ENCODE assay signal across 9 cellular contexts in the genomic region with DNA sequence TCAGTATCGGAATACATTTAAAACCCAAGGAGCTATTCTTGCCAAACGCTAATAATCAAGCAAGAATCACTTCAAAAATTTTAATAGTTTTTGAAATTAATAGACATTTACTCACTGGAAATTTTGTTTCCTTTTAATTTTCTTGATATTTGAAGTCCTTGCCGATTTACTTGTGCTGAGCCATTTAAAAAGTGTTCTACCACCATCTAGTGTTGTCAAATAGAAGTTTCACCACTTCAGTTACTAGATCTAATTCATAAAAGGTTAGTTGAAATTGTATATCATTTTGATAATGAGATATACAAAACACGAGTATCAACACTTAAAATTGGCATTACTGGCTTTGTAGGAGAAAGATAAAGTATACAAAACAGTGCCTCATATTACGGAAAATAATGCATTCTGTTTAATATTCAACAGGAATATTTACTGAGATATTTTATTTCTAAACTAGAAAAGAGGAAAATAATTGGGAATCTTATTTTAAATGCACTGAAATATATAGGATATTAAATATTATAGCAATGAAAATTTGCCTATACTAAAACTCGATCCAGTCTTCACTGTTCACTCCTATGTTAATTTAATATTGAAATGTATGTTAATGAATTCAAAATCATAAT.
DNase-seq lines count a peak whose midpoint lies in the region; ATAC-seq and TF ChIP-seq lines count a peak whose summit lies in the region.
"Had no signal": no experiment of that assay in that cellular context is flagged by ENCODE, and none has a peak within 500 bp of the region (broad histone marks: within the 10 kb centered on the region; RNA-seq: fewer than 3 reads in every experiment).

No MANE protein-coding gene starts in this region.

- H3K36me3 ChIP-seq in DOHH2 (ENCODE audit: control insufficient read depth, low read length), result no peaks in the 10 kb centered on the region
- no peaks in the 10 kb centered on the region for H3K36me3 ChIP-seq in mesendoderm (ENCODE audit: control insufficient read depth, insufficient read depth, low read length)

- POLR2A ChIA-PET in MCF 10A (lab: Yijun Ruan, JAX), result interaction anchor here (0.6 kb wide), 1 partner anchor 24 kb away, joined by 3 read pairs; no protein-coding TSS in a partner anchor

- no peaks in the 10 kb centered on the region for H3K4me1 ChIP-seq in DOHH2 (ENCODE audit: control insufficient read depth, low read length)
- no peaks in the 10 kb centered on the region for H3K4me1 ChIP-seq in mesendoderm (ENCODE audit: control insufficient read depth, low read depth, low read length)

- H3K18ac ChIP-seq in mesendoderm (ENCODE audit: low read length), result no peak overlapping the region

- H2AK5ac ChIP-seq in mesendoderm (ENCODE audit: low read length), result no peak overlapping the region

- no peak overlapping the region for H4K8ac ChIP-seq in mesendoderm (ENCODE audit: low read depth, low read length)

- peaks cover 80% of the 10 kb centered on the region for H3K27me3 Mint-ChIP-seq in MCF 10A (ENCODE audit: insufficient read depth, unreplicated experiment)
- H3K27me3 Mint-ChIP-seq in activated CD8-positive, alpha-beta memory T cell treated with anti-CD3 and anti-CD28 coated beads, Interleukin-2, amount 10 ng/mL, durations not matched to agents 7 days and 5 days, result no peaks in the 10 kb centered on the region

- no peak overlapping the region for H3K9ac ChIP-seq in mesendoderm (ENCODE audit: low read length)

- H3K27ac Mint-ChIP-seq in MCF 10A (ENCODE audit: low read depth, unreplicated experiment), result no peak overlapping the region
- no peak overlapping the region for H3K27ac Mint-ChIP-seq in activated CD8-positive, alpha-beta memory T cell treated with anti-CD3 and anti-CD28 coated beads, Interleukin-2, amount 10 ng/mL, durations not matched to agents 7 days and 5 days

- H3K4me3 ChIP-seq in DOHH2 (ENCODE audit: low read length) (no peak overlapping the region), mesendoderm (ENCODE audit: low read length) (no peak overlapping the region)
- H3K4me3 ChIP-seq: lung had no signal

- DNase-seq in NCI-H1417 treated with DMSO at 0.1 percent for 48 hours (lab: John Stamatoyannopoulos, UW), result peak; percentile 28
- DNase-seq in MCF 10A (ENCODE audit: unreplicated experiment), result peak; percentile 17
- DNase-seq in mesendoderm, result peak; percentile 41
- no peak for DNase-seq in activated CD8-positive, alpha-beta memory T cell treated with anti-CD3 and anti-CD28 coated beads, Interleukin-2, amount 10 ng/mL, durations not matched to agents 7 days and 5 days
- DNase-seq in activated T-cell treated with anti-CD3 and anti-CD28 coated beads for 4 hours, result no peak
- no peak for DNase-seq in NCI-H774 (lab: John Stamatoyannopoulos, UW)

- no peaks in the 10 kb centered on the region for H3K79me1 ChIP-seq in mesendoderm (ENCODE audit: low read length)

- H3K79me2 ChIP-seq in DOHH2 (ENCODE audit: control insufficient read depth, low read length), result no peaks in the 10 kb centered on the region
- H3K79me2 ChIP-seq in mesendoderm (ENCODE audit: control insufficient read depth, insufficient read depth, low read length), result no peaks in the 10 kb centered on the region

- H4K20me1 ChIP-seq in DOHH2 (ENCODE audit: control insufficient read depth, insufficient read depth, low read depth, low read length), result no peaks in the 10 kb centered on the region

- BruUV-seq in MCF 10A (replicated peaks; lab: Mats Ljungman, UMichigan), result no TSS peak

- H3K9me3 Mint-ChIP-seq in MCF 10A (ENCODE audit: unreplicated experiment), result no peaks in the 10 kb centered on the region
- peaks cover 3% of the 10 kb centered on the region for H3K9me3 Mint-ChIP-seq in activated CD8-positive, alpha-beta memory T cell treated with anti-CD3 and anti-CD28 coated beads, Interleukin-2, amount 10 ng/mL, durations not matched to agents 7 days and 5 days (ENCODE audit: low read depth)

- no peak overlapping the region for H3K4me2 ChIP-seq in DOHH2 (ENCODE audit: low read length)
- H3K4me2 ChIP-seq in mesendoderm (ENCODE audit: low read length), result no peak overlapping the region

- no peaks in the 10 kb centered on the region for H3K4me1 Mint-ChIP-seq in MCF 10A (ENCODE audit: insufficient read depth, unreplicated experiment)
- H3K4me1 Mint-ChIP-seq in activated CD8-positive, alpha-beta memory T cell treated with anti-CD3 and anti-CD28 coated beads, Interleukin-2, amount 10 ng/mL, durations not matched to agents 7 days and 5 days, result no peaks in the 10 kb centered on the region

- H2BK5ac ChIP-seq in mesendoderm (ENCODE audit: low read length), result no peak overlapping the region

- H3K9me3 ChIP-seq in DOHH2 (ENCODE audit: control insufficient read depth, insufficient read depth, low read length), result no peaks in the 10 kb centered on the region

- H3F3A ChIP-seq in DOHH2 (ENCODE audit: control insufficient read depth, insufficient read depth), result no peaks in the 10 kb centered on the region

- no peaks in the 10 kb centered on the region for H3K36me3 Mint-ChIP-seq in MCF 10A (ENCODE audit: insufficient read depth, unreplicated experiment)
- no peaks in the 10 kb centered on the region for H3K36me3 Mint-ChIP-seq in activated CD8-positive, alpha-beta memory T cell treated with anti-CD3 and anti-CD28 coated beads, Interleukin-2, amount 10 ng/mL, durations not matched to agents 7 days and 5 days

- TF ChIP-seq CTCF in DOHH2 (IDR thresholded peaks at IDR 0.05; ENCODE audit: low read depth, low read length, poor library complexity, severe bottlenecking), result peak; percentile 50
- peak; percentile 40 for TF ChIP-seq CTCF in MCF 10A (IDR thresholded peaks at IDR 0.05; ENCODE audit: unreplicated experiment)

- H4K5ac ChIP-seq in mesendoderm (ENCODE audit: low read length), result no peak overlapping the region

- intact Hi-C loops in MCF 10A (cut with micrococcal nuclease), result loop anchor here (1.0 to 10.0 kb wide), 3 partner anchors 811 to 1917 kb away; no protein-coding TSS in a partner anchor

- H2BK15ac ChIP-seq in mesendoderm (replicated peaks; ENCODE audit: low read depth), result no peak overlapping the region

- no peak overlapping the region for H3K23ac ChIP-seq in mesendoderm (ENCODE audit: low read length)

- H3K9me2 ChIP-seq in DOHH2 (replicated peaks; ENCODE audit: control insufficient read depth, low read length), result no peaks in the 10 kb centered on the region

- H3K4me3 Mint-ChIP-seq in MCF 10A (ENCODE audit: unreplicated experiment), result no peak overlapping the region
- H3K4me3 Mint-ChIP-seq in activated CD8-positive, alpha-beta memory T cell treated with anti-CD3 and anti-CD28 coated beads, Interleukin-2, amount 10 ng/mL, durations not matched to agents 7 days and 5 days, result no peak overlapping the region

- WGBS in mesendoderm (ENCODE audit: extremely low coverage, insufficient coverage, low lambda C conversion rate), result no CpG with 5 or more reads among the region's 6 CpGs

- no peak overlapping the region for H2BK120ac ChIP-seq in mesendoderm (ENCODE audit: low read depth, low read length)

- H3K27me3 ChIP-seq in DOHH2 (ENCODE audit: control insufficient read depth, low read length), result no peaks in the 10 kb centered on the region
- no peaks in the 10 kb centered on the region for H3K27me3 ChIP-seq in mesendoderm (ENCODE audit: insufficient read depth, low read length, poor library complexity)

- no peak overlapping the region for H3K4ac ChIP-seq in mesendoderm (ENCODE audit: low read depth, low read length)

- no peak for ATAC-seq in activated CD8-positive, alpha-beta memory T cell treated with anti-CD3 and anti-CD28 coated beads, Interleukin-2, amount 10 ng/mL, durations not matched to agents 7 days and 5 days
- ATAC-seq in HG02870 (IDR thresholded peaks at IDR 0.05; ENCODE audit: unreplicated experiment), result no peak

- H3K27ac ChIP-seq in DOHH2 (ENCODE audit: low read depth, low read length), result no peak overlapping the region
- no peak overlapping the region for H3K27ac ChIP-seq in mesendoderm (ENCODE audit: low read depth, low read length)

- no peak overlapping the region for H3K56ac ChIP-seq in mesendoderm (ENCODE audit: low read length)

- CTCF ChIA-PET in MCF 10A (lab: Yijun Ruan, JAX), result interaction anchor here (0.6 to 2.3 kb wide), 12 partner anchors 16 to 1636 kb away, joined by 3 to 35 read pairs (median 3); no protein-coding TSS in a partner anchor
- CTCF ChIA-PET in activated CD8-positive, alpha-beta memory T cell treated with anti-CD3 and anti-CD28 coated beads, Interleukin-2, amount 10 ng/mL, durations not matched to agents 7 days and 5 days (lab: Charles Lee), result no interaction called here

Comparison
In these comparisons a context has a peak if more than half of its experiments do, and no peak if none do; other contexts are left out.
1. DNase-seq: peak in NCI-H1417 treated with DMSO at 0.1 percent for 48 hours (single experiment), MCF 10A (single experiment) and mesendoderm (single experiment); none in activated CD8-positive, alpha-beta memory T cell treated with anti-CD3 and anti-CD28 coated beads, Interleukin-2, amount 10 ng/mL, durations not matched to agents 7 days and 5 days (single experiment), activated T-cell treated with anti-CD3 and anti-CD28 coated beads for 4 hours (single experiment) and NCI-H774 (single experiment).